24 cellular contexts compared by ENCODE assay signal in the genomic region with DNA sequence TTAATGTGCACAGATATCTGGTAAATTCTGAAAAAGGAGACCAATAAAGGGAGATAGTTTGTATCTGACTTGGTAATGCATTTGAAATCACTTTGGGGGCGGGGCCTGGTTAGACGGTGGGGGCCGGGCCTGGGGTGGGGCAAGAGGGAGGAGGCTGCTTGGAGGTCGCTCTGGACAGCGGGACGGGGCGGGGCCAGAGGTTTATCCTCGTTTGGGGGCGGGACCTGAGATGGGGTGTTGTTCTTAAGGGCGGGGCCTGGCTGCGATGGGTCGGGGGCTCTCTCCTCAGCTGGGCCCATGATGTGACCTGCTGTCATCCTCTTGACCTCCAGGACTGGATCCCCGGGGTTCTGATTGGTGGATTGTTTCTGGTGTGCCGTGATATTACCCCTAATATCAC.
"Had no signal": no experiment of that assay in that cellular context is flagged by ENCODE, and none has a peak within 500 bp of the region (broad histone marks: within the 10 kb centered on the region; RNA-seq: fewer than 3 reads in every experiment).

No MANE protein-coding gene starts in this region.

- H3K9me3 ChIP-seq: lower lobe of right lung, pancreas had no signal

- H3K4me3 Mint-ChIP-seq: activated CD8-positive, alpha-beta T cell treated with anti-CD3 and anti-CD28 coated beads for 36 hours; activated naive CD8-positive, alpha-beta T cell treated with anti-CD3 and anti-CD28 coated beads, Interleukin-2, amount 50 U/mL, for 24 hours; activated T-cell treated with anti-CD3 and anti-CD28 coated beads, Interleukin-2, amount 50 U/mL, for 4 hours; activated T-helper 17 cell treated with anti-CD3 and anti-CD28 coated beads, Interleukin-2, amount 50 U/mL, for 72 hours had no signal

- H3K27me3 Mint-ChIP-seq: activated naive CD8-positive, alpha-beta T cell treated with anti-CD3 and anti-CD28 coated beads, Interleukin-2, amount 50 U/mL, for 24 hours had no signal

- H3K36me3 ChIP-seq: lower lobe of right lung, pancreas, right atrium auricular region, transverse colon had no signal

- ATAC-seq: activated CD4-positive, CD25-positive, alpha-beta regulatory T cell treated with anti-CD3 and anti-CD28 coated beads, Interleukin-2, amount 50 U/mL, for 24 hours; activated CD8-positive, alpha-beta T cell treated with anti-CD3 and anti-CD28 coated beads for 36 hours; activated naive CD8-positive, alpha-beta T cell treated with anti-CD3 and anti-CD28 coated beads, Interleukin-2, amount 50 U/mL, for 24 hours; activated T-cell treated with anti-CD3 and anti-CD28 coated beads, Interleukin-2, amount 50 U/mL, for 4 hours; activated T-helper 17 cell treated with anti-CD3 and anti-CD28 coated beads, Interleukin-2, amount 50 U/mL, for 72 hours; esophagus mucosa; lower lobe of right lung; pancreas had no signal

- H3K4me1 Mint-ChIP-seq: activated T-helper 17 cell treated with anti-CD3 and anti-CD28 coated beads, Interleukin-2, amount 50 U/mL, for 72 hours; nephron had no signal

- H3K4me3 ChIP-seq: lower lobe of right lung, pancreas, right atrium auricular region, transverse colon had no signal

- H3K27me3 ChIP-seq: pancreas, right atrium auricular region, transverse colon had no signal

- H3K27ac Mint-ChIP-seq: activated CD8-positive, alpha-beta T cell treated with anti-CD3 and anti-CD28 coated beads for 36 hours; activated naive CD8-positive, alpha-beta T cell treated with anti-CD3 and anti-CD28 coated beads, Interleukin-2, amount 50 U/mL, for 24 hours; activated T-helper 17 cell treated with anti-CD3 and anti-CD28 coated beads, Interleukin-2, amount 50 U/mL, for 72 hours; nephron had no signal

- H3K27ac ChIP-seq: lower lobe of right lung, pancreas, right atrium auricular region, transverse colon, VCaP had no signal

- DNase-seq: activated CD4-positive, alpha-beta T cell treated with anti-CD3 and anti-CD28 coated beads, Interleukin-2, amount 50 U/mL, for 1 hour; activated CD8-positive, alpha-beta T cell treated with anti-CD3 and anti-CD28 coated beads for 36 hours; activated gamma-delta T cell treated with Interleukin-2 at 50 U/mL for 16 hours; activated naive CD4-positive, alpha-beta T cell treated with anti-CD3 and anti-CD28 coated beads, Interleukin-2, amount 50 U/mL, for 16 hours; activated naive CD8-positive, alpha-beta T cell treated with anti-CD3 and anti-CD28 coated beads, Interleukin-2, amount 50 U/mL, for 24 hours; activated T-cell treated with anti-CD3 and anti-CD28 coated beads, Interleukin-2, amount 50 U/mL, for 4 hours; amygdala; central memory CD4-positive, alpha-beta T cell; foreskin fibroblast; head of caudate nucleus; kidney; lower lobe of right lung; mesenchymal stem cell; pancreas; stimulated activated CD4-positive, alpha-beta T cell treated with anti-CD3 and anti-CD28 coated beads, Interleukin-15, amount 100 ng/mL, for 24 hours; stimulated activated CD4-positive, alpha-beta T cell treated with anti-CD3 and anti-CD28 coated beads, Interleukin-2, amount 100 ng/mL, for 24 hours; stimulated activated naive CD4-positive, alpha-beta T cell treated with Interleukin-2 at 50 U/mL for 16 hours; transverse colon had no signal

- H3K4me1 ChIP-seq: lower lobe of right lung, pancreas, right atrium auricular region had no signal
